ENCODE assay signal across 1 cellular context in genomic region chr5:148858547-148858946, GRCh38.
TF ChIP-seq lines count a peak whose summit lies in the region.

No MANE protein-coding gene starts in this region.

TF ChIP-seq in IMR-90, 13 proteins besides CTCF, POLR2A, EP300 and RAD21:
- no peak for TF ChIP-seq MXI1 (IDR thresholded peaks at IDR 0.05; ENCODE audit: borderline replicate concordance, low read depth, low read length)
